Comparison of ENCODE assay signal across 2 cellular contexts in genomic region chr1:184881941-184882648, GRCh38.
TF ChIP-seq lines count a peak whose summit lies in the region.

No MANE protein-coding gene starts in this region.

TF ChIP-seq in IMR-90, 13 proteins besides CTCF, POLR2A, EP300 and RAD21:
- TF ChIP-seq RFX5 (IDR thresholded peaks at IDR 0.05; ENCODE audit: low read depth, low read length) (no peak), CHD1 (IDR thresholded peaks at IDR 0.05; ENCODE audit: low read depth, low read length) (no peak), USF2 (IDR thresholded peaks at IDR 0.05; ENCODE audit: low read depth, low read length) (no peak), BHLHE40 (IDR thresholded peaks at IDR 0.05; ENCODE audit: low read depth, low read length) (no peak), ELK1 (IDR thresholded peaks at IDR 0.05; ENCODE audit: borderline replicate concordance, low read depth, low read length) (no peak), MXI1 (IDR thresholded peaks at IDR 0.05; ENCODE audit: borderline replicate concordance, low read depth, low read length) (no peak), SMC3 (IDR thresholded peaks at IDR 0.05; ENCODE audit: low read depth, low read length) (no peak), NFE2L2 (IDR thresholded peaks at IDR 0.05; ENCODE audit: low read depth, low read length) (no peak)

TF ChIP-seq in H1, 55 proteins besides CTCF, POLR2A, EP300 and RAD21:
- TF ChIP-seq CTBP2 (IDR thresholded peaks at IDR 0.05; ENCODE audit: borderline replicate concordance, insufficient read depth, insufficient read length, low read length) (no peak), MAX (IDR thresholded peaks at IDR 0.05) (0 out of 2 replicates have a peak, but pooled peaks have one; percentile 18)
TF ChIP-seq in H1: peak in this region for 1.
